In genomic region chr1:237031480-237031879, GRCh38 we compare ENCODE assay signal across 2 cellular contexts.
TF ChIP-seq lines count a peak whose summit lies in the region.

No MANE protein-coding gene starts in this region.

TF ChIP-seq in GM23338, 12 proteins besides CTCF, POLR2A, EP300 and RAD21 (continued from another document):
- no peak for TF ChIP-seq ETS1 (IDR thresholded peaks at IDR 0.05)

TF ChIP-seq in SK-N-SH, 30 proteins besides CTCF, POLR2A, EP300 and RAD21 (continued from another document):
- TF ChIP-seq TEAD4 (IDR thresholded peaks at IDR 0.05; ENCODE audit: borderline replicate concordance, insufficient read depth) (no peak), MXI1 (IDR thresholded peaks at IDR 0.05; ENCODE audit: low read depth, low read length) (no peak), NRF1 (IDR thresholded peaks at IDR 0.05; ENCODE audit: low read depth, low read length) (no peak), TCF12 (IDR thresholded peaks at IDR 0.05) (no peak), ELF1 (IDR thresholded peaks at IDR 0.05) (no peak), NFIC (IDR thresholded peaks at IDR 0.05; ENCODE audit: borderline replicate concordance) (no peak), RFX5 (IDR thresholded peaks at IDR 0.05; ENCODE audit: low read length) (no peak), TAF1 (IDR thresholded peaks at IDR 0.05; ENCODE audit: borderline replicate concordance, low read depth, low read length) (no peak)
